Comparison of ENCODE assay signal across 12 cellular contexts in the genomic region with DNA sequence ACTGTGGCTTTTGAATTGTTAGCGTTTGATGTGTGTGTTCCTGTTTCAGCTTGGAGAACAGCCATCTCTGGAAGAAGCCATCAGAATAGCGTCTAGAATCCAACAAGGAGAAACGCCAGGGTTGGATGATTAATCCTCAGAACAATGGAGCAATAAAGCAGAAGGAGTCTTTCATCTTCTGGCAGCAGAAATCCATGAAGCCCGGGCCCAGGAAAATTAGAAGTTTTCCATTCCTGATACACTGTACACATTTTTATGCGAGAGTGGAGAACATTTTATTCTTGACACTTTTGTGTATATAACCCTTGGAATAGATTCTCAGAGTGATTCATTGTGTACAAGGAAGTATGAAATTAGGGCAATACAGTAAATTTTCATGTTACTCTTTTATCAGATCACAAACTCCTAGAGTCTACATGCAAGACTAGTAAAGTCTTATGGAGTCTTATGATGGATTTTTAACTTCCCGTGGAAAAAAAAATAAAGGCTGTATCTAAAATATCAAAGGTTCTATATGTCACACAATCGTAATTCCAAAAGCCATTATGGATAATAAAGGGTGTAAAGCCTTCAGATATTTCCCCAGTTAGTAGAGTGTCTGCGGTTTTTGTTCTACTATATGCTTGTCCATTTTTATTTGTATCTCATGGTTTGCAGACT. TPM values are rescaled to one million over a fixed set of nuclear protein-coding genes. Genes with fewer than 3 reads are reported as not detected.
DNase-seq lines count a peak whose midpoint lies in the region; ATAC-seq and TF ChIP-seq lines count a peak whose summit lies in the region.
"Had no signal": no experiment of that assay in that cellular context is flagged by ENCODE, and none has a peak within 500 bp of the region (broad histone marks: within the 10 kb centered on the region; RNA-seq: fewer than 3 reads in every experiment).

No MANE protein-coding gene starts in this region.

- no peak overlapping the region for H3K9ac ChIP-seq in fibroblast of lung (ENCODE audit: insufficient read depth, low read length)

- CTCF ChIA-PET in Panc1 (lab: Charles Lee), result interaction anchor here (0.6 to 0.7 kb wide), 2 partner anchors 86 to 264 kb away, joined by 3 to 5 read pairs; no protein-coding TSS in a partner anchor

- TF ChIP-seq CTCF in AG09309 (IDR thresholded peaks at IDR 0.05; ENCODE audit: control insufficient read depth, insufficient read depth, low read depth, low read length, missing control alignments) (no peak), Panc1 (IDR thresholded peaks at IDR 0.05) (no peak), fibroblast of lung (conservative IDR thresholded peaks at IDR 0.05 in 1 of 2, IDR thresholded peaks at IDR 0.05 in 1 of 2; ENCODE audit: low read depth in 1 of 2, low read length in 2 of 2) (no peak), progenitor cell of endocrine pancreas (IDR thresholded peaks at IDR 0.05; ENCODE audit: unreplicated experiment) (no peak)

- H3K36me3 ChIP-seq in Panc1 (ENCODE audit: control insufficient read depth, insufficient read depth, low read length) (no peaks in the 10 kb centered on the region; the same call in 1 of the 2 replicates), fibroblast of lung (ENCODE audit: control insufficient read depth, insufficient read depth, low read length) (no peaks in the 10 kb centered on the region)

- H4K20me1 ChIP-seq in fibroblast of lung (ENCODE audit: control insufficient read depth, extremely low read depth, insufficient read depth, low read length), result no peaks in the 10 kb centered on the region

- in situ Hi-C loops in Panc1 (cut with HindIII; ENCODE audit: low pct_unique_long_range_greater_than_20kb, low sequenced_read_pairs), result no loop called here

- intact Hi-C loops in Panc1 (cut with micrococcal nuclease; ENCODE audit: unreplicated experiment), result no loop called here

- no peaks in the 10 kb centered on the region for H3K79me2 ChIP-seq in fibroblast of lung (ENCODE audit: control insufficient read depth, insufficient read depth, low read length)

- BruUV-seq in Panc1 (replicated peaks; lab: Mats Ljungman, UMichigan), result TSS peak; percentile 74

- peaks cover 42% of the 10 kb centered on the region for H3K4me1 Mint-ChIP-seq in progenitor cell of endocrine pancreas (ENCODE audit: low read depth)
- H3K4me1 Mint-ChIP-seq in naive thymus-derived CD8-positive, alpha-beta T cell, result peaks cover 0 to 1% (median 0%) of the 10 kb centered on the region in 4 donors

- POLR2A ChIA-PET in Panc1 (lab: Charles Lee), result interaction anchor here (0.7 kb wide), 2 partner anchors 21 to 1484 kb away, joined by 3 read pairs; no protein-coding TSS in a partner anchor
- POLR2A ChIA-PET in naive thymus-derived CD8-positive, alpha-beta T cell (lab: Charles Lee), result no interaction called here

- H3K4me3 ChIP-seq in AG09309 (ENCODE audit: control insufficient read depth, low read depth, low read length), result no peak overlapping the region
- peak overlapping the region in 1 of 2 experiments; percentile 25; a peak in 1 of 4 replicates for H3K4me3 ChIP-seq in Panc1 (ENCODE audit: low read depth in 2 of 2, low read length in 2 of 2)
- H3K4me3 ChIP-seq in fibroblast of lung (replicated peaks in 1 of 4; ENCODE audit: control extremely low read depth in 1 of 4, insufficient read depth in 1 of 4, low read depth in 3 of 4, low read length in 4 of 4), result peak overlapping the region in 1 of 4 experiments; percentile 11

- ATAC-seq in Panc1 (peak; percentile 38), HG02852 (IDR thresholded peaks at IDR 0.05; ENCODE audit: unreplicated experiment) (no peak)
- no peak for ATAC-seq in naive thymus-derived CD8-positive, alpha-beta T cell

- H3K27ac ChIP-seq in Panc1 (ENCODE audit: low read length), result peak overlapping the region; percentile 32
- peak overlapping the region; percentile 28 for H3K27ac ChIP-seq in fibroblast of lung (ENCODE audit: insufficient read depth, low read length)

- peak overlapping the region; percentile 70 for H3K27ac Mint-ChIP-seq in progenitor cell of endocrine pancreas
- H3K27ac Mint-ChIP-seq in naive thymus-derived CD8-positive, alpha-beta T cell, result peak overlapping the region in 1 of 10 donors; percentile 28

- H3K27me3 Mint-ChIP-seq in progenitor cell of endocrine pancreas, result no peaks in the 10 kb centered on the region
- H3K27me3 Mint-ChIP-seq in naive thymus-derived CD8-positive, alpha-beta T cell, result no peaks in the 10 kb centered on the region

- no peak overlapping the region for H3K4me3 Mint-ChIP-seq in progenitor cell of endocrine pancreas (ENCODE audit: low read depth)
- no peak overlapping the region for H3K4me3 Mint-ChIP-seq in naive thymus-derived CD8-positive, alpha-beta T cell

- H3K9me3 ChIP-seq in Panc1 (ENCODE audit: control insufficient read depth, insufficient read depth, low read depth, low read length) (no peaks in the 10 kb centered on the region), fibroblast of lung (ENCODE audit: control insufficient read depth, insufficient read depth, low read depth, low read length) (no peaks in the 10 kb centered on the region)

- peak overlapping the region; percentile 63 for H3K4me2 ChIP-seq in fibroblast of lung (ENCODE audit: extremely low read depth, insufficient read depth, low read length)

- peaks cover 15% of the 10 kb centered on the region for H3K36me3 Mint-ChIP-seq in progenitor cell of endocrine pancreas (ENCODE audit: insufficient read depth)
- H3K36me3 Mint-ChIP-seq in naive thymus-derived CD8-positive, alpha-beta T cell, result peaks cover 0 to 55% (median 4%) of the 10 kb centered on the region in 3 donors

- H3K27me3 ChIP-seq in Panc1 (ENCODE audit: control insufficient read depth, insufficient read depth, low read length) (no peaks in the 10 kb centered on the region), fibroblast of lung (ENCODE audit: control insufficient read depth, insufficient read depth, low read length) (no peaks in the 10 kb centered on the region)

- peaks cover 34% of the 10 kb centered on the region for H3K4me1 ChIP-seq in Panc1 (ENCODE audit: control insufficient read depth, insufficient read depth, low read length)
- H3K4me1 ChIP-seq in fibroblast of lung (ENCODE audit: control insufficient read depth, extremely low read depth, insufficient read depth, low read length), result peaks cover 13% of the 10 kb centered on the region

- DNase-seq in AG09309 (ENCODE audit: low read depth) (peak; percentile 71), Panc1 (ENCODE audit: low read depth, low spot score) (no peak), fibroblast of lung (ENCODE audit: low read depth in 2 of 2) (peak; percentile 92 to 94), progenitor cell of endocrine pancreas (ENCODE audit: low spot score, unreplicated experiment) (no peak), GOT3 (lab: John Stamatoyannopoulos, UW) (no peak), CD1c-positive myeloid dendritic cell (ENCODE audit: extremely low spot score) (no peak)
- DNase-seq in naive thymus-derived CD8-positive, alpha-beta T cell, result no peak
- DNase-seq: COR-L47, foreskin melanocyte, NCI-H1048, SIG-M5 had no signal

- peaks cover 2% of the 10 kb centered on the region for H3K9me3 Mint-ChIP-seq in progenitor cell of endocrine pancreas (ENCODE audit: low read depth)
- H3K9me3 Mint-ChIP-seq in naive thymus-derived CD8-positive, alpha-beta T cell, result no peaks in the 10 kb centered on the region

- H2AFZ ChIP-seq in fibroblast of lung (ENCODE audit: low read length), result peak overlapping the region; percentile 45

RNA-seq across cellular contexts. Expression of gene WEE1, which starts 45.9 kb away (rescaled TPM):
- total RNA-seq in Panc1 (2021; ENCODE audit: unreplicated experiment) (67.9 TPM), fibroblast of lung (24.4 and 55.2 TPM in 2 replicates), progenitor cell of endocrine pancreas (154 and 179 TPM in 2 replicates)
- 25.1 TPM for polyA plus RNA-seq in Panc1 (2012; ENCODE audit: insufficient read length)
- polyA plus RNA-seq in fibroblast of lung, result 47.2 and 77.5 TPM in 2 replicates
- 21.4 and 34.6 TPM in 2 replicates for polyA plus RNA-seq in fibroblast of lung (2012)
- polyA minus RNA-seq in fibroblast of lung (ENCODE audit: low replicate concordance), result 4.4 and 8.8 TPM in 2 replicates
- under 1 TPM; 0.55 to 0.99 TPM for total RNA-seq in naive thymus-derived CD8-positive, alpha-beta T cell
- polyA plus RNA-seq in naive thymus-derived CD8-positive, alpha-beta T cell, result 1 to 10 TPM in 1 of 3 donors, under 1 TPM in 1, not detected in 1; 0.33 to 5.1 TPM

Comparison
In these comparisons a context has a peak if more than half of its experiments do, and no peak if none do; other contexts are left out.
1. DNase-seq: peak in AG09309 (single experiment) and fibroblast of lung (2 of 2); none in Panc1 (single experiment), progenitor cell of endocrine pancreas (single experiment), GOT3 (single experiment), naive thymus-derived CD8-positive, alpha-beta T cell (0 of 10) and CD1c-positive myeloid dendritic cell (single experiment).
2. RNA of gene WEE1, which starts 45.9 kb away (total RNA-seq): 154 to 179 TPM in progenitor cell of endocrine pancreas, 67.9 TPM in Panc1 (single experiment) and 24.4 to 55.2 TPM in fibroblast of lung; 0.55 to 0.99 TPM in naive thymus-derived CD8-positive, alpha-beta T cell; every median in the first group is over 10 times any median in the second.